In genomic region chr10:232061-232460, GRCh38 we compare ENCODE assay signal across 23 cellular contexts.
"Had no signal": no experiment of that assay in that cellular context is flagged by ENCODE, and none has a peak within 500 bp of the region (broad histone marks: within the 10 kb centered on the region; RNA-seq: fewer than 3 reads in every experiment).

No MANE protein-coding gene starts in this region.

- H3K4me3 ChIP-seq: colonic mucosa, esophagus muscularis mucosa, gastroesophageal sphincter, heart left ventricle, hepatocyte, lower lobe of right lung, mucosa of descending colon had no signal

- DNase-seq: colonic mucosa; cortex of kidney; effector CD4-positive, alpha-beta T cell; effector memory CD4-positive, alpha-beta T cell; foreskin keratinocyte; heart left ventricle; hypothalamus; immature natural killer cell; islet precursor cell; kidney; kidney glomerular epithelial cell; left colon; left ventricle myocardium superior; lower lobe of right lung; mesenchymal stem cell; mucosa of descending colon; naive B cell had no signal

- H3K27ac ChIP-seq: colonic mucosa, foreskin keratinocyte, heart left ventricle, hepatocyte, lower lobe of right lung had no signal

- H3K27ac Mint-ChIP-seq: dendritic cell treated with granulocyte-macrophage colony-stimulating factor and Interleukin-4, amounts not matched to agents 40 ng/mL and 50 ng/mL, for 4 days; mesothelial cell of epicardium had no signal

- H3K4me3 Mint-ChIP-seq: dendritic cell treated with granulocyte-macrophage colony-stimulating factor and Interleukin-4, amounts not matched to agents 40 ng/mL and 50 ng/mL, for 4 days; immature natural killer cell; mesothelial cell of epicardium; naive B cell had no signal

- H3K4me1 ChIP-seq: colonic mucosa, gastroesophageal sphincter had no signal

- H3K36me3 ChIP-seq: colonic mucosa had no signal

- H3K9me3 ChIP-seq: colonic mucosa, esophagus muscularis mucosa, gastroesophageal sphincter, heart left ventricle, lower lobe of right lung, mucosa of descending colon had no signal

- H3K27me3 Mint-ChIP-seq: dendritic cell treated with granulocyte-macrophage colony-stimulating factor and Interleukin-4, amounts not matched to agents 40 ng/mL and 50 ng/mL, for 4 days; naive B cell had no signal

- H3K27me3 ChIP-seq: colonic mucosa, esophagus muscularis mucosa, foreskin keratinocyte, gastroesophageal sphincter, heart left ventricle, hepatocyte had no signal

- ATAC-seq: foreskin keratinocyte, gastroesophageal sphincter, heart left ventricle, left colon, left lobe of liver, left ventricle myocardium superior, lower lobe of right lung, mucosa of descending colon had no signal

- H3K9me3 Mint-ChIP-seq: dendritic cell treated with granulocyte-macrophage colony-stimulating factor and Interleukin-4, amounts not matched to agents 40 ng/mL and 50 ng/mL, for 4 days; immature natural killer cell; mesothelial cell of epicardium; naive B cell had no signal
